Comparison of ENCODE assay signal across 1 cellular context in genomic region chr16:30557950-30558788, GRCh38.
A peak's percentile ranks its signal among the peaks of the same experiment; 100 is the strongest.
TF ChIP-seq lines count a peak whose summit lies in the region.

Gene ZNF764 (minus strand): TSS chr16:30558374. CDS start chr16:30558182, 192 bp downstream.

TF ChIP-seq in K562, 482 proteins besides CTCF, POLR2A, EP300 and RAD21 (continued from another document and continues in another):
- peak; percentile 92 for TF ChIP-seq EGR1 (conservative IDR thresholded peaks at IDR 0.05)
- TF ChIP-seq USF2 (CRISPR knock-in tag; IDR thresholded peaks at IDR 0.05): no peak; the same call in 1 of the 2 replicates
- no peak for TF ChIP-seq PBX2 (CRISPR knock-in tag; IDR thresholded peaks at IDR 0.05; ENCODE audit: low read depth)
- no peak for TF ChIP-seq PBX2 (tag; conservative IDR thresholded peaks at IDR 0.05; ENCODE audit: low read depth)
- peak; percentile 59 for TF ChIP-seq FIP1L1 (IDR thresholded peaks at IDR 0.05; ENCODE audit: low read depth, low read length, poor library complexity, severe bottlenecking)
- peak; percentile 81 for TF ChIP-seq CREM (IDR thresholded peaks at IDR 0.05; ENCODE audit: low read depth)
- peak; percentile 98 for TF ChIP-seq ZFX (CRISPR knock-in tag; IDR thresholded peaks at IDR 0.05)
- TF ChIP-seq ZBTB34 (CRISPR knock-in tag; IDR thresholded peaks at IDR 0.05): no peak
- TF ChIP-seq TCF7 (IDR thresholded peaks at IDR 0.05; ENCODE audit: borderline replicate concordance): no peak
- no peak for TF ChIP-seq XRCC5 (IDR thresholded peaks at IDR 0.05; ENCODE audit: low read depth, low read length)
- no peak for TF ChIP-seq ZKSCAN1 (IDR thresholded peaks at IDR 0.05; ENCODE audit: low read depth, low read length)
- TF ChIP-seq ZNF561 (CRISPR knock-in tag; conservative IDR thresholded peaks at IDR 0.05): no peak
- no peak for TF ChIP-seq MYBL2 (IDR thresholded peaks at IDR 0.05; ENCODE audit: low read depth)
- no peak for TF ChIP-seq MYBL2 (CRISPR knock-in tag; IDR thresholded peaks at IDR 0.05; ENCODE audit: borderline replicate concordance)
- no peak for TF ChIP-seq MITF (IDR thresholded peaks at IDR 0.05)
- 0 out of 2 replicates have a peak, but pooled peaks have one; percentile 26 for TF ChIP-seq E2F4 (CRISPR knock-in tag; IDR thresholded peaks at IDR 0.05; ENCODE audit: low read depth)
- no peak for TF ChIP-seq ZNF445 (CRISPR knock-in tag; IDR thresholded peaks at IDR 0.05; ENCODE audit: low read depth)
- TF ChIP-seq KAT7 (CRISPR knock-in tag; IDR thresholded peaks at IDR 0.05; ENCODE audit: borderline replicate concordance): peak; percentile 78; the same call in 1 of the 2 replicates
- no peak for TF ChIP-seq ZKSCAN8 (CRISPR knock-in tag; IDR thresholded peaks at IDR 0.05)
- TF ChIP-seq ZNF165 (CRISPR knock-in tag; IDR thresholded peaks at IDR 0.05; ENCODE audit: borderline replicate concordance): no peak
- TF ChIP-seq CBFB (CRISPR knock-in tag; IDR thresholded peaks at IDR 0.05): no peak
- TF ChIP-seq CAMTA2 (CRISPR knock-in tag; conservative IDR thresholded peaks at IDR 0.05): no peak
- TF ChIP-seq ZNF512 (tag; IDR thresholded peaks at IDR 0.05): no peak
- peak; percentile 55 for TF ChIP-seq POLR2B (IDR thresholded peaks at IDR 0.05; ENCODE audit: low read depth, partially characterized antibody)
- TF ChIP-seq FOXA3 (CRISPR knock-in tag; conservative IDR thresholded peaks at IDR 0.05 in 1 of 2, IDR thresholded peaks at IDR 0.05 in 1 of 2): no peak
- TF ChIP-seq ZNF318 (IDR thresholded peaks at IDR 0.05; ENCODE audit: borderline replicate concordance in 1 of 2, low read depth in 1 of 2): no peak
- TF ChIP-seq ZNF668 (CRISPR knock-in tag; IDR thresholded peaks at IDR 0.05): no peak
- TF ChIP-seq POLR3G (IDR thresholded peaks at IDR 0.05; ENCODE audit: extremely low read depth, insufficient read length, insufficient replicate concordance): no peak
- no peak for TF ChIP-seq ZNF12 (CRISPR knock-in tag; IDR thresholded peaks at IDR 0.05)
- no peak for TF ChIP-seq NUFIP1 (IDR thresholded peaks at IDR 0.05; ENCODE audit: partially characterized antibody)
- no peak; the same call in 1 of the 2 replicates for TF ChIP-seq SMAD4 (CRISPR knock-in tag; conservative IDR thresholded peaks at IDR 0.05)
- no peak for TF ChIP-seq KLF13 (tag; IDR thresholded peaks at IDR 0.05; ENCODE audit: borderline replicate concordance, low read depth)
- no peak for TF ChIP-seq AFF4 (CRISPR knock-in tag; IDR thresholded peaks at IDR 0.05)
- no peak for TF ChIP-seq ZNF124 (CRISPR knock-in tag; IDR thresholded peaks at IDR 0.05)
- no peak for TF ChIP-seq STAT5B (CRISPR knock-in tag; IDR thresholded peaks at IDR 0.05)
- no peak for TF ChIP-seq ZBTB8A (IDR thresholded peaks at IDR 0.05; ENCODE audit: partially characterized antibody)
